ENCODE assay signal across 8 cellular contexts in genomic region chr7:875476-876076, GRCh38. TPM values are rescaled to one million over a fixed set of nuclear protein-coding genes. Genes with fewer than 3 reads are reported as not detected.
A peak's percentile ranks its signal among the peaks of the same experiment; 100 is the strongest.
DNase-seq lines count a peak whose midpoint lies in the region; ATAC-seq, FAIRE-seq and TF ChIP-seq lines count a peak whose summit lies in the region.

No MANE protein-coding gene starts in this region.

- intact Hi-C loops in natural killer cell (cut with micrococcal nuclease) (loop anchor here (2.0 kb wide), 1 partner anchor 47 kb away; no protein-coding TSS in a partner anchor), GM12878 (cut with micrococcal nuclease; ENCODE audit: unreplicated experiment) (loop anchor here (10.0 kb wide), 1 partner anchor 351 kb away; no protein-coding TSS in a partner anchor), mucosa of descending colon (cut with DNase I, micrococcal nuclease) (no loop called here)

- DNase-seq in natural killer cell (no peak), GM12878 (ENCODE audit: low read depth, low spot score) (no peak), mucosa of descending colon (peak; percentile 50 to 77 (median 63)), occipital lobe (lab: John Stamatoyannopoulos, UW) (no peak), HEK293T (ENCODE audit: extremely low spot score) (no peak)
- no peak for DNase-seq in natural killer cell treated with Interleukin-12 subunit alpha and Interleukin-12 subunit beta and Interleukin-15 and Interleukin-18, amount 100 ng/mL, for 72 hours (ENCODE audit: low spot score)

- in situ Hi-C loops in GM12878 (cut with MboI): no loop called here

- H2AFZ ChIP-seq in GM12878 (ENCODE audit: control insufficient read depth, low read depth, low read length): peak overlapping the region; percentile 37; the same call in 1 of the 2 replicates

- no peaks in the 10 kb centered on the region; the same call in 1 of the 2 replicates for H3K4me1 ChIP-seq in GM12878 (ENCODE audit: control insufficient read depth, insufficient read depth, low read length)
- H3K4me1 ChIP-seq in mucosa of descending colon (ENCODE audit: low read depth): peaks cover 14% of the 10 kb centered on the region

- no peaks in the 10 kb centered on the region for H3K27me3 ChIP-seq in GM12878 (replicated peaks in 1 of 2; ENCODE audit: control insufficient read depth in 2 of 2, insufficient read depth in 2 of 2, low read length in 1 of 2)

- no peaks in the 10 kb centered on the region for H3K27me3 Mint-ChIP-seq in natural killer cell (ENCODE audit: low read depth in 2 of 2)
- no peaks in the 10 kb centered on the region for H3K27me3 Mint-ChIP-seq in natural killer cell treated with Interleukin-12 subunit alpha and Interleukin-12 subunit beta and Interleukin-15 and Interleukin-18, amount 100 ng/mL, for 72 hours

- 0 out of 2 replicates have a peak overlapping the region, but pooled peaks have one; percentile 43 for H3K4me3 ChIP-seq in GM12878
- H3K4me3 ChIP-seq in mucosa of descending colon: peak overlapping the region; percentile 64

- POLR2A ChIA-PET in GM12878 (lab: Charles Lee) (interaction anchor here (0.5 to 0.6 kb wide), 2 partner anchors 69 to 154 kb away, joined by 3 to 5 read pairs; no protein-coding TSS in a partner anchor), HEK293T (lab: Yijun Ruan, JAX) (interaction anchor here (1.2 kb wide), 1 partner anchor 58 kb away, joined by 4 read pairs; no protein-coding TSS in a partner anchor)

- WGBS in GM12878 (ENCODE audit: insufficient coverage, insufficient replicate concordance, low lambda C conversion rate, missing lambda C conversion rate): 80% methylated on average over 27 of the region's 27 CpGs

- H3K9me3 Mint-ChIP-seq in natural killer cell: no peaks in the 10 kb centered on the region
- no peaks in the 10 kb centered on the region for H3K9me3 Mint-ChIP-seq in natural killer cell treated with Interleukin-12 subunit alpha and Interleukin-12 subunit beta and Interleukin-15 and Interleukin-18, amount 100 ng/mL, for 72 hours

- FAIRE-seq in GM12878 (lab: Jason Lieb, UNC): no peak

- no peak for TF ChIP-seq EP300 in GM12878 (IDR thresholded peaks at IDR 0.05; ENCODE audit: borderline replicate concordance in 1 of 2, control insufficient read depth in 1 of 2, low read depth in 2 of 2, low read length in 2 of 2)

- H4K20me1 ChIP-seq in GM12878 (ENCODE audit: control insufficient read depth, insufficient read depth): no peaks in the 10 kb centered on the region

- H3K9me3 ChIP-seq in GM12878 (replicated peaks; ENCODE audit: control insufficient read depth, insufficient read depth, low read length) (no peaks in the 10 kb centered on the region), mucosa of descending colon (no peaks in the 10 kb centered on the region)

- peak overlapping the region; percentile 29; the same call in 1 of the 2 replicates for H3K27ac ChIP-seq in GM12878 (ENCODE audit: control insufficient read depth, insufficient read depth)

- no peaks in the 10 kb centered on the region for H3K36me3 Mint-ChIP-seq in natural killer cell
- H3K36me3 Mint-ChIP-seq in natural killer cell treated with Interleukin-12 subunit alpha and Interleukin-12 subunit beta and Interleukin-15 and Interleukin-18, amount 100 ng/mL, for 72 hours: no peaks in the 10 kb centered on the region

- H3K79me2 ChIP-seq in GM12878 (ENCODE audit: control insufficient read depth, insufficient read depth, low read length): peaks cover 32% of the 10 kb centered on the region

- TF ChIP-seq POLR2A in GM12878 (IDR thresholded peaks at IDR 0.05; ENCODE audit: low read depth, low read length): no peak

- no peak for TF ChIP-seq CTCF in natural killer cell (IDR thresholded peaks at IDR 0.05)
- no peak for TF ChIP-seq CTCF in GM12878 (IDR thresholded peaks at IDR 0.05 in 2 of 3, conservative IDR thresholded peaks at IDR 0.05 in 1 of 3; ENCODE audit: control insufficient read depth in 2 of 3, extremely low read depth in 1 of 3, insufficient read depth in 1 of 3, low read depth in 3 of 3, low read length in 3 of 3)
- no peak for TF ChIP-seq CTCF in mucosa of descending colon (IDR thresholded peaks at IDR 0.05)

- H3K9ac ChIP-seq in GM12878 (ENCODE audit: control insufficient read depth, insufficient read depth, low read length): no peak overlapping the region

- H3K36me3 ChIP-seq in GM12878 (ENCODE audit: control insufficient read depth in 2 of 2, insufficient read depth in 2 of 2, low read length in 1 of 2): peaks cover 3 to 9% of the 10 kb centered on the region in 2 experiments; a peak in 3 of 4 replicates
- peaks cover 4% of the 10 kb centered on the region for H3K36me3 ChIP-seq in mucosa of descending colon (ENCODE audit: low read depth)

- peaks cover 19 to 23% of the 10 kb centered on the region in 2 donors for H3K4me1 Mint-ChIP-seq in natural killer cell
- H3K4me1 Mint-ChIP-seq in natural killer cell treated with Interleukin-12 subunit alpha and Interleukin-12 subunit beta and Interleukin-15 and Interleukin-18, amount 100 ng/mL, for 72 hours (ENCODE audit: low read depth in 2 of 2): peaks cover 19 to 23% of the 10 kb centered on the region in 2 donors

- ATAC-seq in natural killer cell (no peak), GM12878 (no peak), mucosa of descending colon (no peak), GM18873 (IDR thresholded peaks at IDR 0.05; ENCODE audit: low FRiP score, unreplicated experiment) (no peak), HG02970 (IDR thresholded peaks at IDR 0.05; ENCODE audit: low FRiP score, unreplicated experiment) (no peak)
- no peak for ATAC-seq in natural killer cell treated with Interleukin-12 subunit alpha and Interleukin-12 subunit beta and Interleukin-15 and Interleukin-18, amount 100 ng/mL, for 72 hours

- RAD21 ChIA-PET in GM12878 (lab: Charles Lee; ENCODE audit: unreplicated experiment): interaction anchor here (0.5 to 1.0 kb wide), 3 partner anchors 50 to 148 kb away, joined by 3 to 4 read pairs (median 3); no protein-coding TSS in a partner anchor

- H3K27ac Mint-ChIP-seq in natural killer cell: no peak overlapping the region
- no peak overlapping the region for H3K27ac Mint-ChIP-seq in natural killer cell treated with Interleukin-12 subunit alpha and Interleukin-12 subunit beta and Interleukin-15 and Interleukin-18, amount 100 ng/mL, for 72 hours

- SMC1A ChIA-PET in GM12878 (lab: Charles Lee; ENCODE audit: uncharacterized antibody, unreplicated experiment): interaction anchor here (0.8 to 1.3 kb wide), 2 partner anchors 43 to 55 kb away, joined by 3 read pairs; partner anchors contain the start of gene SUN1

- H3K4me3 Mint-ChIP-seq in natural killer cell: peak overlapping the region; percentile 9
- no peak overlapping the region for H3K4me3 Mint-ChIP-seq in natural killer cell treated with Interleukin-12 subunit alpha and Interleukin-12 subunit beta and Interleukin-15 and Interleukin-18, amount 100 ng/mL, for 72 hours

- TF ChIP-seq RAD21 in GM12878 (IDR thresholded peaks at IDR 0.05; ENCODE audit: insufficient read depth, low read depth, low read length): no peak

- CTCF ChIA-PET in GM12878 (lab: Yijun Ruan, JAX) (interaction anchor here (0.7 to 1.6 kb wide), 5 partner anchors 63 to 90 kb away, joined by 3 to 5 read pairs (median 5); no protein-coding TSS in a partner anchor), HEK293T (lab: Yijun Ruan, JAX) (interaction anchor here (0.7 to 1.0 kb wide), 2 partner anchors 39 to 62 kb away, joined by 3 read pairs; no protein-coding TSS in a partner anchor)

- H3K4me2 ChIP-seq in GM12878 (ENCODE audit: control insufficient read depth, insufficient read depth): peak overlapping the region; percentile 64

- no TSS peak for BruUV-seq in GM12878 (replicated peaks; lab: Mats Ljungman, UMichigan)

RNA-seq across cellular contexts. Expression of gene GET4, which starts 0.8 kb away (rescaled TPM):
- total RNA-seq in natural killer cell: 10 to 100 TPM; 69.3 to 81.6 (median 73.2) TPM
- 10 to 100 TPM; 42.8 to 44.5 TPM for total RNA-seq in natural killer cell treated with Interleukin-12 subunit alpha and Interleukin-12 subunit beta and Interleukin-15 and Interleukin-18, amount 100 ng/mL, for 72 hours
- total RNA-seq in GM12878 (2013; cell fraction: nucleolus; rRNA removed): 17.2 and 17.8 TPM in 2 replicates
- total RNA-seq in GM12878 (2014; rRNA removed): 42.9 and 53.6 TPM in 2 replicates
- 12.0 and 16.1 TPM in 2 replicates for total RNA-seq in GM12878 (2014; rRNA removed; fragmentation: Illumina TruSeq; extraction: Trizol)
- total RNA-seq in GM12878 (2021): 40.7 and 42.1 TPM in 2 replicates
- polyA plus RNA-seq in GM12878 (2011; ENCODE audit: low read depth): 18.4 TPM
- polyA plus RNA-seq in GM12878 (2011; rRNA removed): 17.6 and 25.9 TPM in 2 replicates
- polyA plus RNA-seq in GM12878 (2011; cell fraction: cytosol; rRNA removed): 37.7 and 58.5 TPM in 2 replicates
- polyA plus RNA-seq in GM12878 (2011; cell fraction: nucleus; rRNA removed): 78.1 and 98.0 TPM in 2 replicates
- 31.9 and 33.0 TPM in 2 replicates for polyA plus RNA-seq in GM12878 (2012)
- 4.4 and 14.0 TPM in 2 replicates for polyA plus RNA-seq in GM12878 (2014; fragmentation: Illumina TruSeq; extraction: Trizol)
- 1 to 10 TPM in 1 of 2 experiments, under 1 TPM in 1; 0.66 to 2.3 TPM for polyA plus RNA-seq in GM12878 (2014; fragmentation: Nextera tagmentation; extraction: Ambion mirVana)
- 69.0 and 76.0 TPM in 2 replicates for polyA plus RNA-seq in GM12878 (2014; rRNA removed)
- polyA plus RNA-seq in GM12878 (2016; fragmentation: Nextera tagmentation; extraction: Ambion mirVana): 10 to 100 TPM; 68.9 to 73.8 TPM
- polyA minus RNA-seq in GM12878 (2011; rRNA and poly(A)+ RNA removed): 4.9 and 14.2 TPM in 2 replicates
- polyA minus RNA-seq in GM12878 (2011; cell fraction: cytosol; rRNA and poly(A)+ RNA removed): 4.7 and 9.1 TPM in 2 replicates
- 9.3 and 12.3 TPM in 2 replicates for polyA minus RNA-seq in GM12878 (2011; cell fraction: nucleus; rRNA and poly(A)+ RNA removed)
- 10 to 100 TPM; 36.9 to 48.8 (median 48.2) TPM for total RNA-seq in mucosa of descending colon
- total RNA-seq in occipital lobe: 16.2 TPM

RNA-seq across cellular contexts. Expression of gene SUN1, which starts 43.3 kb away (rescaled TPM):
- total RNA-seq in natural killer cell (10 to 100 TPM; 40.2 to 63.5 (median 48.0) TPM), GM12878 (2014; rRNA removed) (65.2 and 70.7 TPM in 2 replicates), GM12878 (2014; rRNA removed; fragmentation: Illumina TruSeq; extraction: Trizol) (33.0 and 33.5 TPM in 2 replicates), GM12878 (2021) (69.3 and 75.8 TPM in 2 replicates), mucosa of descending colon (100 to 1,000 TPM; 151 to 179 (median 164) TPM), occipital lobe (154 TPM)
- 10 to 100 TPM; 34.3 to 50.4 TPM for total RNA-seq in natural killer cell treated with Interleukin-12 subunit alpha and Interleukin-12 subunit beta and Interleukin-15 and Interleukin-18, amount 100 ng/mL, for 72 hours
- 717 and 806 TPM in 2 replicates for total RNA-seq in GM12878 (2013; cell fraction: nucleolus; rRNA removed)
- 38.0 TPM for polyA plus RNA-seq in GM12878 (2011; ENCODE audit: low read depth)
- polyA plus RNA-seq in GM12878 (2011; rRNA removed) (71.4 and 107 TPM in 2 replicates), GM12878 (2014; fragmentation: Illumina TruSeq; extraction: Trizol) (35.2 and 43.4 TPM in 2 replicates), GM12878 (2014; fragmentation: Nextera tagmentation; extraction: Ambion mirVana) (10 to 100 TPM; 27.8 to 28.1 TPM), GM12878 (2014; rRNA removed) (89.9 and 106 TPM in 2 replicates), GM12878 (2016; fragmentation: Nextera tagmentation; extraction: Ambion mirVana) (10 to 100 TPM; 64.7 to 66.8 TPM)
- 116 and 211 TPM in 2 replicates for polyA plus RNA-seq in GM12878 (2011; cell fraction: cytosol; rRNA removed)
- polyA plus RNA-seq in GM12878 (2011; cell fraction: nucleus; rRNA removed): 517 and 533 TPM in 2 replicates
- polyA plus RNA-seq in GM12878 (2012): 77.9 and 87.3 TPM in 2 replicates
- 73.1 and 122 TPM in 2 replicates for polyA minus RNA-seq in GM12878 (2011; rRNA and poly(A)+ RNA removed)
- 18.4 and 29.0 TPM in 2 replicates for polyA minus RNA-seq in GM12878 (2011; cell fraction: cytosol; rRNA and poly(A)+ RNA removed)
- 180 and 264 TPM in 2 replicates for polyA minus RNA-seq in GM12878 (2011; cell fraction: nucleus; rRNA and poly(A)+ RNA removed)

Comparison
In these comparisons a context has a peak if more than half of its experiments do, and no peak if none do; other contexts are left out.
1. DNase-seq: peak in mucosa of descending colon (3 of 3); none in natural killer cell (single experiment), natural killer cell treated with Interleukin-12 subunit alpha and Interleukin-12 subunit beta and Interleukin-15 and Interleukin-18, amount 100 ng/mL, for 72 hours (single experiment), GM12878 (single experiment), occipital lobe (single experiment) and HEK293T (single experiment).
2. intact Hi-C loops: an anchor here in natural killer cell (2.0 kb wide) and GM12878 (10.0 kb wide); none called in mucosa of descending colon.